ENCODE assay signal across 20 cellular contexts in genomic region chr1:33971018-33971710, GRCh38.
DNase-seq lines count a peak whose midpoint lies in the region; ATAC-seq and TF ChIP-seq lines count a peak whose summit lies in the region.
"Had no signal": no experiment of that assay in that cellular context is flagged by ENCODE, and none has a peak within 500 bp of the region (broad histone marks: within the 10 kb centered on the region; RNA-seq: fewer than 3 reads in every experiment).

No MANE protein-coding gene starts in this region.

- H3K4me3 ChIP-seq in AG04450 (ENCODE audit: low read depth, low read length) (no peak overlapping the region), HUES64 (ENCODE audit: low read length) (no peak overlapping the region), fibroblast of mammary gland (ENCODE audit: control insufficient read depth, low read depth, low read length) (no peak overlapping the region)
- H3K4me3 ChIP-seq: A549, lung, Peyer's patch, skin epidermis, upper lobe of right lung had no signal

- H3K4me1 ChIP-seq in HUES64 (ENCODE audit: insufficient read depth, low read length) = peaks cover 16% of the 10 kb centered on the region
- H3K4me1 ChIP-seq: A549, Peyer's patch, upper lobe of right lung had no signal

- no peaks in the 10 kb centered on the region for H3K27me3 ChIP-seq in AG04450 (ENCODE audit: control insufficient read depth, insufficient read depth, low read length)
- no peaks in the 10 kb centered on the region for H3K27me3 ChIP-seq in HUES64 (ENCODE audit: insufficient read depth, low read length)
- H3K27me3 ChIP-seq: Peyer's patch, upper lobe of right lung had no signal

- CTCF ChIA-PET in AG04450 (lab: Charles Lee) = no interaction called here
- CTCF ChIA-PET in activated CD8-positive, alpha-beta T cell treated with anti-CD3 and anti-CD28 coated beads for 36 hours (lab: Charles Lee) = no interaction called here

- peak overlapping the region; percentile 31 for H3K27ac ChIP-seq in AG04450 (ENCODE audit: low read depth, low read length)
- H3K27ac ChIP-seq in HUES64 (ENCODE audit: low read depth, low read length) = peak overlapping the region; percentile 8; the same call in 1 of the 2 replicates
- H3K27ac ChIP-seq: A549, Peyer's patch, upper lobe of right lung had no signal

- peaks cover 35% of the 10 kb centered on the region for H3K4me1 Mint-ChIP-seq in nephron
- no peaks in the 10 kb centered on the region for H3K4me1 Mint-ChIP-seq in activated CD8-positive, alpha-beta T cell treated with anti-CD3 and anti-CD28 coated beads for 36 hours (ENCODE audit: low read depth)
- H3K4me1 Mint-ChIP-seq: activated B cell treated with CpG ODN at 0.5 μM for 24 hours; stimulated activated effector memory CD8-positive, alpha-beta T cell treated with anti-CD3 and anti-CD28 coated beads, Interleukin-12 subunit alpha, Interleukin-12 subunit beta, amount 100 ng/mL, for 72 hours had no signal

- 88% methylated on average over 17 of the region's 17 CpGs for WGBS in HUES64

- no peak for TF ChIP-seq CTCF in AG04450 (IDR thresholded peaks at IDR 0.05; ENCODE audit: low read depth, low read length)
- TF ChIP-seq CTCF in fibroblast of mammary gland (conservative IDR thresholded peaks at IDR 0.05; ENCODE audit: control insufficient read depth, insufficient read depth, low read depth, low read length) = no peak
- no peak for TF ChIP-seq CTCF in nephron (IDR thresholded peaks at IDR 0.05; ENCODE audit: unreplicated experiment in 3 of 3)
- no peak for TF ChIP-seq CTCF in activated CD8-positive, alpha-beta T cell treated with anti-CD3 and anti-CD28 coated beads for 36 hours (IDR thresholded peaks at IDR 0.05)

- H3K9me3 ChIP-seq in AG04450 (ENCODE audit: control insufficient read depth, insufficient read depth, low read length) (no peaks in the 10 kb centered on the region; the same call in 1 of the 2 replicates), HUES64 (ENCODE audit: insufficient read depth, low read depth, low read length) (no peaks in the 10 kb centered on the region)
- H3K9me3 ChIP-seq: A549, Peyer's patch, upper lobe of right lung had no signal

- H3K36me3 Mint-ChIP-seq in nephron (ENCODE audit: low read depth) = no peaks in the 10 kb centered on the region
- no peaks in the 10 kb centered on the region for H3K36me3 Mint-ChIP-seq in activated CD8-positive, alpha-beta T cell treated with anti-CD3 and anti-CD28 coated beads for 36 hours (ENCODE audit: low read depth)
- H3K36me3 Mint-ChIP-seq: stimulated activated effector memory CD8-positive, alpha-beta T cell treated with anti-CD3 and anti-CD28 coated beads, Interleukin-12 subunit alpha, Interleukin-12 subunit beta, amount 100 ng/mL, for 72 hours had no signal

- ATAC-seq in HG02885 (IDR thresholded peaks at IDR 0.05; ENCODE audit: poor library complexity, unreplicated experiment) (no peak), GM19467 (IDR thresholded peaks at IDR 0.05; ENCODE audit: unreplicated experiment) (no peak), GM19324 (IDR thresholded peaks at IDR 0.05; ENCODE audit: low FRiP score, unreplicated experiment) (no peak)
- ATAC-seq in activated CD8-positive, alpha-beta T cell treated with anti-CD3 and anti-CD28 coated beads for 36 hours = no peak
- ATAC-seq: A549; HCT116; stimulated activated effector memory CD8-positive, alpha-beta T cell treated with anti-CD3 and anti-CD28 coated beads, Interleukin-12 subunit alpha, Interleukin-12 subunit beta, amount 100 ng/mL, for 72 hours; upper lobe of right lung had no signal

- peaks cover 17% of the 10 kb centered on the region for H3K27me3 Mint-ChIP-seq in nephron (ENCODE audit: low read depth)
- peaks cover 1% of the 10 kb centered on the region for H3K27me3 Mint-ChIP-seq in activated CD8-positive, alpha-beta T cell treated with anti-CD3 and anti-CD28 coated beads for 36 hours

- intact Hi-C loops in activated CD8-positive, alpha-beta T cell treated with anti-CD3 and anti-CD28 coated beads for 36 hours (cut with micrococcal nuclease) = no loop called here

- POLR2A ChIA-PET in AG04450 (lab: Yijun Ruan, JAX) = no interaction called here
- POLR2A ChIA-PET in activated CD8-positive, alpha-beta T cell treated with anti-CD3 and anti-CD28 coated beads for 36 hours (lab: Charles Lee) = no interaction called here

- DNase-seq in AG04450 (ENCODE audit: low read depth, low spot score) (no peak), fibroblast of mammary gland (ENCODE audit: low read depth) (peak; percentile 57)
- no peak for DNase-seq in activated CD8-positive, alpha-beta T cell treated with anti-CD3 and anti-CD28 coated beads for 36 hours
- DNase-seq: activated B cell treated with CpG ODN at 0.5 μM for 24 hours; activated gamma-delta T cell treated with Interleukin-2 at 50 U/mL for 16 hours; COR-L47; effector CD4-positive, alpha-beta T cell; Peyer's patch; upper lobe of right lung had no signal

- H3K36me3 ChIP-seq in HUES64 (ENCODE audit: insufficient read depth, low read length) = no peaks in the 10 kb centered on the region
- H3K36me3 ChIP-seq: Peyer's patch, upper lobe of right lung had no signal

- H3K9me3 Mint-ChIP-seq in nephron = no peaks in the 10 kb centered on the region
- H3K9me3 Mint-ChIP-seq in activated CD8-positive, alpha-beta T cell treated with anti-CD3 and anti-CD28 coated beads for 36 hours = no peaks in the 10 kb centered on the region
- H3K9me3 Mint-ChIP-seq: activated B cell treated with CpG ODN at 0.5 μM for 24 hours; neural crest cell; stimulated activated effector memory CD8-positive, alpha-beta T cell treated with anti-CD3 and anti-CD28 coated beads, Interleukin-12 subunit alpha, Interleukin-12 subunit beta, amount 100 ng/mL, for 72 hours had no signal

- no peak overlapping the region for H3K4me3 Mint-ChIP-seq in nephron
- H3K4me3 Mint-ChIP-seq in activated CD8-positive, alpha-beta T cell treated with anti-CD3 and anti-CD28 coated beads for 36 hours = no peak overlapping the region
- H3K4me3 Mint-ChIP-seq: activated B cell treated with CpG ODN at 0.5 μM for 24 hours; neural crest cell; stimulated activated effector memory CD8-positive, alpha-beta T cell treated with anti-CD3 and anti-CD28 coated beads, Interleukin-12 subunit alpha, Interleukin-12 subunit beta, amount 100 ng/mL, for 72 hours had no signal

- no peak overlapping the region for H3K9ac ChIP-seq in HUES64 (ENCODE audit: low read depth, low read length)

- peak overlapping the region; percentile 79 to 92 (median 79) for H3K27ac Mint-ChIP-seq in nephron
- H3K27ac Mint-ChIP-seq in activated CD8-positive, alpha-beta T cell treated with anti-CD3 and anti-CD28 coated beads for 36 hours = no peak overlapping the region
- H3K27ac Mint-ChIP-seq: activated B cell treated with CpG ODN at 0.5 μM for 24 hours; stimulated activated effector memory CD8-positive, alpha-beta T cell treated with anti-CD3 and anti-CD28 coated beads, Interleukin-12 subunit alpha, Interleukin-12 subunit beta, amount 100 ng/mL, for 72 hours had no signal
